Comparison of ENCODE assay signal across 8 cellular contexts in the genomic region with DNA sequence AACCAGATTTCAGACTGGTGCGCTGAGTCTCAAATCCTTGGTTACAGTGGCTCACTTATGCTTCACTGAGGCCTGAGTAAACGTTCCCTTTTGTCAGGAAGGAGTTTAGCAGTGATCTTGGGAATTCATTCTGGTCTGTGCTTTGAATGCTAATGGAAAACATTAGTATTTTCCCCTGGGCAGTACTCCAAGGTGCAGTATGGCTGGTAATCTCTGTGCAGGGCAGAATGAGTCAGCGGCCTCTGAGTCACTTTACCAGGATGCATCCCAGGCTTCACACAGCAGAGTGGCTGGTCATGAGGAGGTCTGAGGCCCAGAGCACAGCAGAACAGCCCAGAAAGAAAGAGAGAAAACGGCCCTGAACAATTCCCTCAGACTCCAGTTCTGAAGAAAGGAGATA. TPM values are rescaled to one million over a fixed set of nuclear protein-coding genes. Genes with fewer than 3 reads are reported as not detected.
DNase-seq lines count a peak whose midpoint lies in the region; ATAC-seq, FAIRE-seq and TF ChIP-seq lines count a peak whose summit lies in the region.

No MANE protein-coding gene starts in this region.

- TF ChIP-seq CTCF in astrocyte (IDR thresholded peaks at IDR 0.05; ENCODE audit: insufficient read depth, low read depth, low read length): no peak
- TF ChIP-seq CTCF in stomach (IDR thresholded peaks at IDR 0.05): no peak
- TF ChIP-seq CTCF in endothelial cell (IDR thresholded peaks at IDR 0.05; ENCODE audit: unreplicated experiment): no peak

- WGBS in stomach, 5 donors: 22 to 29% (median 25%) methylated on average over 4 of the region's 4 CpGs

- peak overlapping the region; percentile 96 for H3K27ac Mint-ChIP-seq in astrocyte (ENCODE audit: unreplicated experiment)
- no peak overlapping the region for H3K27ac Mint-ChIP-seq in endothelial cell (ENCODE audit: unreplicated experiment)
- no peak overlapping the region for H3K27ac Mint-ChIP-seq in immature natural killer cell

- peak; percentile 98 for FAIRE-seq in astrocyte (lab: Jason Lieb, UNC)

- no peak overlapping the region for H2AFZ ChIP-seq in astrocyte (ENCODE audit: low read depth, low read length)

- H3K4me3 Mint-ChIP-seq in astrocyte (ENCODE audit: unreplicated experiment) (no peak overlapping the region), endothelial cell (ENCODE audit: unreplicated experiment) (no peak overlapping the region), immature natural killer cell (no peak overlapping the region)

- TF ChIP-seq EP300 in stomach (IDR thresholded peaks at IDR 0.05): no peak

- intact Hi-C loops in stomach (cut with DNase I; ENCODE audit: low total_unique reads): loop anchor here (10.0 kb wide), 1 partner anchor 337 kb away; no protein-coding TSS in a partner anchor

- no peaks in the 10 kb centered on the region for H4K20me1 ChIP-seq in astrocyte (ENCODE audit: insufficient read depth, low read length)

- H3K36me3 ChIP-seq in astrocyte (ENCODE audit: insufficient read depth, low read length) (no peaks in the 10 kb centered on the region), stomach (no peaks in the 10 kb centered on the region)

- H3K36me3 Mint-ChIP-seq in astrocyte (ENCODE audit: low read depth, unreplicated experiment): no peaks in the 10 kb centered on the region
- H3K36me3 Mint-ChIP-seq in endothelial cell (ENCODE audit: low read depth, unreplicated experiment): no peaks in the 10 kb centered on the region
- H3K36me3 Mint-ChIP-seq in immature natural killer cell: no peaks in the 10 kb centered on the region

- H3K4me1 ChIP-seq in astrocyte (ENCODE audit: insufficient read depth, low read length) (peaks cover 20% of the 10 kb centered on the region), stomach (peaks cover 0 to 20% (median 12%) of the 10 kb centered on the region in 4 donors)

- no peaks in the 10 kb centered on the region for H3K9me3 ChIP-seq in astrocyte (ENCODE audit: insufficient read depth, low read depth, low read length)
- no peaks in the 10 kb centered on the region for H3K9me3 ChIP-seq in stomach

- H3K79me2 ChIP-seq in astrocyte (ENCODE audit: insufficient read depth, low read length): no peaks in the 10 kb centered on the region

- H3K27me3 ChIP-seq in astrocyte (ENCODE audit: insufficient read depth, low read length) (no peaks in the 10 kb centered on the region), stomach (no peaks in the 10 kb centered on the region)

- peaks cover 5% of the 10 kb centered on the region for H3K27me3 Mint-ChIP-seq in astrocyte (ENCODE audit: low read depth, unreplicated experiment)
- H3K27me3 Mint-ChIP-seq in endothelial cell (ENCODE audit: unreplicated experiment): no peaks in the 10 kb centered on the region
- H3K27me3 Mint-ChIP-seq in immature natural killer cell (ENCODE audit: low read depth in 3 of 3): peaks cover 0 to 3% (median 0%) of the 10 kb centered on the region in 3 donors

- H3K9me3 Mint-ChIP-seq in astrocyte (ENCODE audit: unreplicated experiment) (no peaks in the 10 kb centered on the region), endothelial cell (ENCODE audit: unreplicated experiment) (no peaks in the 10 kb centered on the region), immature natural killer cell (peaks cover 0 to 2% (median 0%) of the 10 kb centered on the region in 6 donors)

- peak overlapping the region; percentile 58 for H3K4me2 ChIP-seq in astrocyte (ENCODE audit: low read length)

- DNase-seq in HPDE6-E6E7 (ENCODE audit: extremely low spot score) (peak; percentile 87), astrocyte (ENCODE audit: low read depth) (peak; percentile 98), inferior parietal cortex (ENCODE audit: extremely low spot score) (peak; percentile 59), stomach (peak; percentile 69), endothelial cell (ENCODE audit: low spot score) (no peak), immature natural killer cell (no peak), NCI-H2081 treated with DMSO at 0.1 percent for 48 hours (lab: John Stamatoyannopoulos, UW) (no peak)

- TF ChIP-seq POLR2A in stomach (IDR thresholded peaks at IDR 0.05): no peak

- H3K4me3 ChIP-seq in astrocyte (ENCODE audit: insufficient read depth, low read depth, low read length): no peak overlapping the region
- H3K4me3 ChIP-seq in stomach: no peak overlapping the region

- peak overlapping the region; percentile 54 for H3K9ac ChIP-seq in astrocyte (ENCODE audit: low read length)

- H3K27ac ChIP-seq in astrocyte (ENCODE audit: low read depth, low read length) (peak overlapping the region; percentile 82), stomach (peak overlapping the region in 4 of 5 donors; percentile 67 to 88 (median 74))

- ATAC-seq in HG03108 (IDR thresholded peaks at IDR 0.05; ENCODE audit: unreplicated experiment): no peak

- H3K4me1 Mint-ChIP-seq in astrocyte (ENCODE audit: low read depth, unreplicated experiment) (peaks cover 21% of the 10 kb centered on the region), endothelial cell (ENCODE audit: unreplicated experiment) (no peaks in the 10 kb centered on the region), immature natural killer cell (no peaks in the 10 kb centered on the region)

RNA-seq across cellular contexts. Expression of gene PCA3, which starts 54.0 kb away (rescaled TPM):
- total RNA-seq in astrocyte (not detected in 2 replicates), stomach (under 1 TPM in 2 of 5 donors, not detected in 3; 0.45 to 0.73 TPM), endothelial cell (ENCODE audit: unreplicated experiment) (0.62 TPM)
- polyA plus RNA-seq in stomach (not detected), immature natural killer cell (not detected)

Comparison
In these comparisons a context has a peak if more than half of its experiments do, and no peak if none do; other contexts are left out.
1. DNase-seq: peak in HPDE6-E6E7 (single experiment), astrocyte (single experiment), inferior parietal cortex (single experiment) and stomach (single experiment); none in endothelial cell (single experiment), immature natural killer cell (0 of 3) and NCI-H2081 treated with DMSO at 0.1 percent for 48 hours (single experiment).